1 cellular context compared by ENCODE assay signal in the genomic region with DNA sequence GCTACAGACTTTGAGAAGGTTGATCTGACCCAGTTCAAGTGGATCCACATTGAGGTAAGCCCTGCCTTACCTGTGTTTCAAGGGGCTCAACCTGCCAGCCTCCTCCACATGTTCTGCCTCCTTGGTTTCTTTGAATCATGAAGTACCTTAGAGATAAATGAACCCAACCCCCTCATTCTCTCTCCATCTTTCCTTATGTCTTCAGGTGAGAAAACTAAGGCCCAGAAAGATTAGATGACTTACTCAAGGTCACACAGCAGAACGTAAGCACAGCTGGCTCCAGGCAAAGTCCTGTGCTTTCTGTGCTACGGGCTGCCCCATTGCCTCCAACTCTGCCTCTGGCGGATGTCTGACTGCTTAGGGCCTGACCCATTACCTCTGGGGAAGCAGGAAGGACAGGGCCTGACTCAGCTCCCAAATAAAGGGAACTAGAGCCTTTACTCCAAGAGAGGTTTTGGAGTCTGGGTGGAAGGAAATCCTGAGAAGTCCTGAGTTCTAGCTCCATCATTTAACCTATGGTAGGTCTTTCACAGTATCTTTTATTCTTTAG.
TF ChIP-seq lines count a peak whose summit lies in the region.

No MANE protein-coding gene starts in this region.

TF ChIP-seq in HepG2, 621 proteins besides CTCF, POLR2A, EP300 and RAD21:
- peak; percentile 17 for TF ChIP-seq ZNF883 (CRISPR knock-in tag; IDR thresholded peaks at IDR 0.05; ENCODE audit: not compliant biosample characterization)
- TF ChIP-seq KAT2B (IDR thresholded peaks at IDR 0.05; ENCODE audit: borderline replicate concordance, low read depth, low read length) = no peak
- TF ChIP-seq ZNF20 (CRISPR knock-in tag; IDR thresholded peaks at IDR 0.05) = no peak
- TF ChIP-seq, protein P1, sequence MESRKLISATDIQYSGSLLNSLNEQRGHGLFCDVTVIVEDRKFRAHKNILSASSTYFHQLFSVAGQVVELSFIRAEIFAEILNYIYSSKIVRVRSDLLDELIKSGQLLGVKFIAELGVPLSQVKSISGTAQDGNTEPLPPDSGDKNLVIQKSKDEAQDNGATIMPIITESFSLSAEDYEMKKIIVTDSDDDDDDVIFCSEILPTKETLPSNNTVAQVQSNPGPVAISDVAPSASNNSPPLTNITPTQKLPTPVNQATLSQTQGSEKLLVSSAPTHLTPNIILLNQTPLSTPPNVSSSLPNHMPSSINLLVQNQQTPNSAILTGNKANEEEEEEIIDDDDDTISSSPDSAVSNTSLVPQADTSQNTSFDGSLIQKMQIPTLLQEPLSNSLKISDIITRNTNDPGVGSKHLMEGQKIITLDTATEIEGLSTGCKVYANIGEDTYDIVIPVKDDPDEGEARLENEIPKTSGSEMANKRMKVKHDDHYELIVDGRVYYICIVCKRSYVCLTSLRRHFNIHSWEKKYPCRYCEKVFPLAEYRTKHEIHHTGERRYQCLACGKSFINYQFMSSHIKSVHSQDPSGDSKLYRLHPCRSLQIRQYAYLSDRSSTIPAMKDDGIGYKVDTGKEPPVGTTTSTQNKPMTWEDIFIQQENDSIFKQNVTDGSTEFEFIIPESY (CRISPR knock-in tag; IDR thresholded peaks at IDR 0.05) = peak; percentile 44; the same call in 1 of the 2 replicates
- 0 out of 2 replicates have a peak, but pooled peaks have one; percentile 8 for TF ChIP-seq ZNF224 (CRISPR knock-in tag; IDR thresholded peaks at IDR 0.05)
- TF ChIP-seq MEIS2 (CRISPR knock-in tag; IDR thresholded peaks at IDR 0.05) = no peak
- TF ChIP-seq FOXO4 (CRISPR knock-in tag; conservative IDR thresholded peaks at IDR 0.05) = 0 out of 2 replicates have a peak, but pooled peaks have one; percentile 55
- TF ChIP-seq XBP1 (CRISPR knock-in tag; IDR thresholded peaks at IDR 0.05) = no peak
- TF ChIP-seq TP53 (CRISPR knock-in tag; conservative IDR thresholded peaks at IDR 0.05) = no peak
- TF ChIP-seq HOXA3 (CRISPR knock-in tag; IDR thresholded peaks at IDR 0.05) = no peak
- peak; percentile 55 for TF ChIP-seq TEAD3 (CRISPR knock-in tag; optimal IDR thresholded peaks at IDR 0.05; ENCODE audit: borderline replicate concordance)
- TF ChIP-seq, protein P2, sequence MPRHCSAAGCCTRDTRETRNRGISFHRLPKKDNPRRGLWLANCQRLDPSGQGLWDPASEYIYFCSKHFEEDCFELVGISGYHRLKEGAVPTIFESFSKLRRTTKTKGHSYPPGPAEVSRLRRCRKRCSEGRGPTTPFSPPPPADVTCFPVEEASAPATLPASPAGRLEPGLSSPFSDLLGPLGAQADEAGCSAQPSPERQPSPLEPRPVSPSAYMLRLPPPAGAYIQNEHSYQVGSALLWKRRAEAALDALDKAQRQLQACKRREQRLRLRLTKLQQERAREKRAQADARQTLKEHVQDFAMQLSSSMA (CRISPR knock-in tag; IDR thresholded peaks at IDR 0.05) = 0 out of 2 replicates have a peak, but pooled peaks have one; percentile 74
- no peak for TF ChIP-seq ARNT2 (CRISPR knock-in tag; IDR thresholded peaks at IDR 0.05; ENCODE audit: low read depth)
- TF ChIP-seq ARNTL (CRISPR knock-in tag; IDR thresholded peaks at IDR 0.05) = 0 out of 2 replicates have a peak, but pooled peaks have one; percentile 32
- peak; percentile 10; the same call in 1 of the 2 replicates for TF ChIP-seq KAT7 (CRISPR knock-in tag; IDR thresholded peaks at IDR 0.05; ENCODE audit: borderline replicate concordance)
TF ChIP-seq in HepG2: peak in this region for 8.
